ENCODE assay signal across 1 cellular context in the genomic region with DNA sequence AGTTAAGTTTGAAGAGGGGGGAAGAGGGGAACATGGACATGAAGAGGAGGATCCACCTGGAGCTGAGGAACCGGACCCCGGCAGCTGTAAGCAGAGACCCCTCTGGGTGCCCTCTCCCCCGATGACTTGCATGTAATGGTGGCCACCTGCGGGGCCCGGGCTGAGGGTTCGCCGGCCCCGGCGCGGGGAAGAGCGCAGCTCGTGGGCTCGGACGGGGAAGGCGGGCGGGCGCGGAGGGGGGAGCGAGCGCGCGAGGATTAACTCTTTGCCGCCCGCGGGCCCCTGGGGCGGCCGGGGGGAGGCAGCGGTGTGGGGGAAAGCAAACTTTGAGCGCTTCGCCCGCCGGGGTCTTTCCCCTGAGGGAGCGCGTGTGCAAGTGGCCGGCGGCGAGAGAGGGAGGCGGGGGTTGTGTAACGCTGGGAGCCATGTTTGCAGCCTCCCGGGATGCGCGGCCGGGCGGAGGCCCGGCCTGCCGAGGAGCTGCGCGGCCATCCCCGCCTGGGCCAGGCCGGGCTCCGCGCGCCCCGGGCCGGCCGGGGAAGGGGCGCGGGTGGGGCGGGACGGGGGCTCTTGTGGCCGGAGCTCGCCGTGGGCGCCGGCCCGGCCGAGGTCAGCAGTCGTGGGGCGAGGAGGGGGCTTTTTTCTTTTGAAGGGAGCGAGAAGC.
A peak's percentile ranks its signal among the peaks of the same experiment; 100 is the strongest.
TF ChIP-seq lines count a peak whose summit lies in the region.

No MANE protein-coding gene starts in this region.

TF ChIP-seq in IMR-90, 13 proteins besides CTCF, POLR2A, EP300 and RAD21:
- TF ChIP-seq MAZ (IDR thresholded peaks at IDR 0.05; ENCODE audit: borderline replicate concordance, low read depth, low read length): peak; percentile 66; the same call in 1 of the 2 replicates
- TF ChIP-seq MXI1 (IDR thresholded peaks at IDR 0.05; ENCODE audit: borderline replicate concordance, low read depth, low read length): no peak; the same call in 1 of the 2 replicates
- peak; percentile 44; the same call in 1 of the 2 replicates for TF ChIP-seq CEBPB (IDR thresholded peaks at IDR 0.05; ENCODE audit: low read depth, low read length)
